In the genomic region with DNA sequence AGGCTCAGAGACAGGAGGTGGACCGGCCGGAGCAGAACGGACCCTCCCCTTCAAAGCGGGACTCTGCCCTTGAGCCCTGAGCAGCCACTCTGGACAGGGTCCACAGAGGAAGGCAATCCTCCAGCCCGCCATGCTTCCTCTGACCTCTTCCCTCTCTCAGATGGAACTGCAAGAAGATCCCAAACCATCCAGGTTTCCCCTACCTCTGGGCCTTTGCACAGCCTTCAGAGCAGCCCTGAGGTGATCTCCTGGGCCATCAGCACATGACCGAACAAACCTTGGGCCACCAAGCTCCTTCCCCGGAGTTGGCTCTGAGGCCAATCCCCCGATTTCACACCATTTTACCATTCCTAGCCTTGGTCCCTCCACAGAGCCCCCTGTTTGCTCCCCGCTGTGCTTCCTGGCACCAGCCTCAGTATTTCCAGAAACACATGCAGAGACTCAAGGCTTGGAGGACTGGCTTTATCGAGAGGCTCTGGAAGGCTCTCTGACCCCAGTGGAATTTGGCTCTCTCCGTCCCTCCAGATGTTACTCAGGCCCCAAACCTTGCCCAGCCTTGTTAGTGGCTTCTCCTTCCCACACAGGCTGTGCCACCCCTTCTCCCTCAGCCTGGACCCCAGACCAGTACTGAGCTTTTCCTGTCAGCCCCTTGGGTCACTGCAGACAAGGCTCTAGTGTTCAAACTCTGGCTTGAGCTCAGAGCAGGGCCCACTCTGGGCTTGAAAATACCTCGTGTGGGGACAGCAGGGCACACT, we compare ENCODE assay signal across 22 cellular contexts. TPM values are rescaled to one million over a fixed set of nuclear protein-coding genes. Genes with fewer than 3 reads are reported as not detected.
"Had no signal": no experiment of that assay in that cellular context is flagged by ENCODE, and none has a peak within 500 bp of the region (broad histone marks: within the 10 kb centered on the region; RNA-seq: fewer than 3 reads in every experiment).

No MANE protein-coding gene starts in this region.

- H3K4me3 Mint-ChIP-seq: immature natural killer cell; natural killer cell treated with Interleukin-12 subunit alpha and Interleukin-12 subunit beta and Interleukin-15 and Interleukin-18, amount 100 ng/mL, for 72 hours; stimulated activated naive B cell treated with anti-CD40 and anti-IgM and Interleukin-4, amounts not matched to agents 10 μg/mL and 1 μg/mL and 100 μg/mL, for 72 hours; stimulated activated naive CD8-positive, alpha-beta T cell treated with anti-CD3 and anti-CD28 coated beads, Interleukin-15, amount 100 ng/mL, for 72 hours had no signal

- H3K4me1 ChIP-seq: gastrocnemius medialis had no signal

- DNase-seq: cortex of kidney; dorsolateral prefrontal cortex; effector memory CD4-positive, alpha-beta T cell; gastrocnemius medialis; immature natural killer cell; kidney; left cardiac atrium; left ventricle myocardium superior; mesenchymal stem cell; midbrain; sigmoid colon; stimulated activated CD4-positive, alpha-beta T cell treated with anti-CD3 and anti-CD28 coated beads, Interleukin-2, amount 100 ng/mL, for 24 hours; stimulated activated CD4-positive, alpha-beta T cell treated with anti-CD3 and anti-CD28 coated beads, Interleukin-4, amount 100 ng/mL, for 4 hours; stimulated activated naive B cell treated with anti-CD40 and anti-IgM and Interleukin-4, amounts not matched to agents 10 μg/mL and 1 μg/mL and 100 μg/mL, for 72 hours; stimulated activated naive CD8-positive, alpha-beta T cell treated with anti-CD3 and anti-CD28 coated beads, Interleukin-15, amount 100 ng/mL, for 72 hours; testis had no signal

- H3K36me3 ChIP-seq: esophagus muscularis mucosa, gastrocnemius medialis, sigmoid colon, tibial nerve had no signal

- H3K27ac ChIP-seq: dorsolateral prefrontal cortex, esophagus muscularis mucosa, gastrocnemius medialis, sigmoid colon, skin epidermis, testis, tibial nerve had no signal

- H3K27ac Mint-ChIP-seq: immature natural killer cell; natural killer cell treated with Interleukin-12 subunit alpha and Interleukin-12 subunit beta and Interleukin-15 and Interleukin-18, amount 100 ng/mL, for 72 hours; stimulated activated naive B cell treated with anti-CD40 and anti-IgM and Interleukin-4, amounts not matched to agents 10 μg/mL and 1 μg/mL and 100 μg/mL, for 72 hours; stimulated activated naive CD8-positive, alpha-beta T cell treated with anti-CD3 and anti-CD28 coated beads, Interleukin-15, amount 100 ng/mL, for 72 hours had no signal

- H3K27me3 ChIP-seq: dorsolateral prefrontal cortex, gastrocnemius medialis, testis, tibial nerve had no signal

- H3K4me1 Mint-ChIP-seq: immature natural killer cell; stimulated activated naive CD8-positive, alpha-beta T cell treated with anti-CD3 and anti-CD28 coated beads, Interleukin-15, amount 100 ng/mL, for 72 hours had no signal

- H3K27me3 Mint-ChIP-seq: natural killer cell treated with Interleukin-12 subunit alpha and Interleukin-12 subunit beta and Interleukin-15 and Interleukin-18, amount 100 ng/mL, for 72 hours; stimulated activated naive B cell treated with anti-CD40 and anti-IgM and Interleukin-4, amounts not matched to agents 10 μg/mL and 1 μg/mL and 100 μg/mL, for 72 hours; stimulated activated naive CD8-positive, alpha-beta T cell treated with anti-CD3 and anti-CD28 coated beads, Interleukin-15, amount 100 ng/mL, for 72 hours had no signal

- H3K9me3 ChIP-seq: esophagus muscularis mucosa, gastrocnemius medialis, sigmoid colon, testis, tibial nerve had no signal

- H3K9me3 Mint-ChIP-seq: immature natural killer cell; natural killer cell treated with Interleukin-12 subunit alpha and Interleukin-12 subunit beta and Interleukin-15 and Interleukin-18, amount 100 ng/mL, for 72 hours; stimulated activated naive B cell treated with anti-CD40 and anti-IgM and Interleukin-4, amounts not matched to agents 10 μg/mL and 1 μg/mL and 100 μg/mL, for 72 hours; stimulated activated naive CD8-positive, alpha-beta T cell treated with anti-CD3 and anti-CD28 coated beads, Interleukin-15, amount 100 ng/mL, for 72 hours had no signal

- H3K36me3 Mint-ChIP-seq: immature natural killer cell; natural killer cell treated with Interleukin-12 subunit alpha and Interleukin-12 subunit beta and Interleukin-15 and Interleukin-18, amount 100 ng/mL, for 72 hours had no signal

- H3K4me3 ChIP-seq: dorsolateral prefrontal cortex, esophagus muscularis mucosa, gastrocnemius medialis, lung, sigmoid colon, skin epidermis, testis, tibial nerve had no signal

RNA-seq across cellular contexts. Expression of gene KCNMB1, which starts 48.6 kb away (rescaled TPM):
- total RNA-seq: fibroblast of villous mesenchyme; natural killer cell treated with Interleukin-12 subunit alpha and Interleukin-12 subunit beta and Interleukin-15 and Interleukin-18, amount 100 ng/mL, for 72 hours had no signal
